19 cellular contexts compared by ENCODE assay signal in the genomic region with DNA sequence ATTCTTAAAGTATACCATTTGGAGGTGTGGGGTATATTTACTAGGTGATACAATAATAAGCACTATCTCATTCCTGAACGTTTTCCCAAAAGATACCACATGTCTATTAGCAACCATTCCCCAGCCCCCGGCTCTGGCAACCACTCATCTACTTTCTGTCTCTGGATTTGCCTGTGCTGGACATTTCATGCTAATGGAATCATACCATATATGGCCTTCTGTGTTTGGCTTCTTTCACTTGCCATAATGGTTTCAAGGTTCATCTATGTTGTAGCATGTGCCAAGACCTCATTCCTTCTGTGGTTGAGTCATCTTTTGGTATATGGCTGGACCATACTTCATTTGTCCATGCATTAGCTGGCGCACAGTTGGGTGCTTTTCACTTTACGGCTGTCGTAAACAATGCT. TPM values are rescaled to one million over a fixed set of nuclear protein-coding genes. Genes with fewer than 3 reads are reported as not detected.
A peak's percentile ranks its signal among the peaks of the same experiment; 100 is the strongest.
DNase-seq lines count a peak whose midpoint lies in the region; ATAC-seq and TF ChIP-seq lines count a peak whose summit lies in the region.
"Had no signal": no experiment of that assay in that cellular context is flagged by ENCODE, and none has a peak within 500 bp of the region (broad histone marks: within the 10 kb centered on the region; RNA-seq: fewer than 3 reads in every experiment).

No MANE protein-coding gene starts in this region.

- no peak overlapping the region for H3K27ac ChIP-seq in brain microvascular endothelial cell
- H3K27ac ChIP-seq in mesenchymal stem cell (ENCODE audit: low read length, poor library complexity, severe bottlenecking), result no peak overlapping the region
- H3K27ac ChIP-seq: neutrophil, skin epidermis, upper lobe of right lung, VCaP had no signal

- peak overlapping the region; percentile 47 for H4K8ac ChIP-seq in mesenchymal stem cell (ENCODE audit: low read length)

- CTCF ChIA-PET in activated naive CD4-positive, alpha-beta T cell treated with anti-CD3 and anti-CD28 coated beads for 36 hours (lab: Charles Lee), result interaction anchor here (0.6 to 1.2 kb wide), 2 partner anchors 13 to 153 kb away, joined by 3 to 8 read pairs; no protein-coding TSS in a partner anchor

- no peaks in the 10 kb centered on the region for H3K4me1 Mint-ChIP-seq in activated naive CD4-positive, alpha-beta T cell treated with anti-CD3 and anti-CD28 coated beads for 36 hours (ENCODE audit: low read depth)

- intact Hi-C loops in activated naive CD4-positive, alpha-beta T cell treated with anti-CD3 and anti-CD28 coated beads for 36 hours (cut with micrococcal nuclease), result no loop called here

- H3K4ac ChIP-seq in mesenchymal stem cell (ENCODE audit: low read depth in 1 of 2, low read length in 2 of 2), result no peak overlapping the region

- no peaks in the 10 kb centered on the region for H3K36me3 ChIP-seq in brain microvascular endothelial cell (replicated peaks)
- H3K36me3 ChIP-seq in mesenchymal stem cell (ENCODE audit: control insufficient read depth in 1 of 2, insufficient read depth in 2 of 2, low read depth in 1 of 2, low read length in 2 of 2), result peaks cover 6 to 26% of the 10 kb centered on the region in 2 experiments
- H3K36me3 ChIP-seq: neutrophil, upper lobe of right lung had no signal

- no peak overlapping the region for H3K18ac ChIP-seq in mesenchymal stem cell (ENCODE audit: low read depth in 1 of 2, low read length in 2 of 2)

- H2BK15ac ChIP-seq in mesenchymal stem cell (ENCODE audit: low read depth, poor library complexity, severe bottlenecking), result no peak overlapping the region

- no peak overlapping the region for H3K9ac ChIP-seq in mesenchymal stem cell (ENCODE audit: low read length)

- no peak overlapping the region for H3K27ac Mint-ChIP-seq in activated naive CD4-positive, alpha-beta T cell treated with anti-CD3 and anti-CD28 coated beads for 36 hours
- H3K27ac Mint-ChIP-seq: activated T-helper 2 cell treated with anti-CD3 and anti-CD28 coated beads, Interferon-gamma antibody, Interleukin-2, Interleukin-4, amounts not matched to agents 10 μg/mL and 5 μg/mL and 100 μg/mL, durations not matched to agents 14 hours and 24 hours and 36 hours had no signal

- in situ Hi-C loops in brain microvascular endothelial cell (cut with HindIII; ENCODE audit: low pct_ligation_motif_present, low sequenced_read_pairs), result no loop called here

- H3K9me3 Mint-ChIP-seq in activated naive CD4-positive, alpha-beta T cell treated with anti-CD3 and anti-CD28 coated beads for 36 hours, result no peaks in the 10 kb centered on the region
- H3K9me3 Mint-ChIP-seq: activated T-helper 2 cell treated with anti-CD3 and anti-CD28 coated beads, Interferon-gamma antibody, Interleukin-2, Interleukin-4, amounts not matched to agents 10 μg/mL and 5 μg/mL and 100 μg/mL, durations not matched to agents 14 hours and 24 hours and 36 hours; brain; stimulated activated naive B cell treated with anti-CD40 and anti-IgM and Interleukin-4, amounts not matched to agents 10 μg/mL and 1 μg/mL and 100 μg/mL, for 72 hours had no signal

- H3K27me3 ChIP-seq in brain microvascular endothelial cell (replicated peaks) (no peaks in the 10 kb centered on the region), mesenchymal stem cell (ENCODE audit: control insufficient read depth in 1 of 2, insufficient read depth in 1 of 2, low read length in 2 of 2) (no peaks in the 10 kb centered on the region)
- H3K27me3 ChIP-seq: neutrophil, upper lobe of right lung had no signal

- H4K91ac ChIP-seq in mesenchymal stem cell (ENCODE audit: low read length), result no peak overlapping the region

- DNase-seq in Daoy (ENCODE audit: low read depth) (peak; percentile 63), LoVo (ENCODE audit: low spot score) (peak; percentile 41), brain microvascular endothelial cell (peak; percentile 34), mesenchymal stem cell (peak; percentile 74), middle frontal gyrus (ENCODE audit: extremely low spot score, low spot score) (no peak)
- DNase-seq in stimulated activated naive CD8-positive, alpha-beta T cell treated with anti-CD3 and anti-CD28 coated beads, Interleukin-15, Interleukin-2, amounts not matched to agents 100 U/mL and 50 U/mL, for 24 hours, result no peak
- DNase-seq in activated naive CD4-positive, alpha-beta T cell treated with anti-CD3 and anti-CD28 coated beads for 36 hours, result no peak
- DNase-seq: Kasumi-1; NCI-H187; NCI-H524 treated with DMSO at 0.1 percent for 48 hours; OCI-M1; stimulated activated naive B cell treated with anti-CD40 and anti-IgM and Interleukin-4, amounts not matched to agents 10 μg/mL and 1 μg/mL and 100 μg/mL, for 72 hours; upper lobe of right lung had no signal

- no peak for TF ChIP-seq CTCF in brain microvascular endothelial cell (IDR thresholded peaks at IDR 0.05; ENCODE audit: low read depth, low read length, missing control alignments)

- H3K23ac ChIP-seq in mesenchymal stem cell (ENCODE audit: low read length in 2 of 2), result no peak overlapping the region

- H2AFZ ChIP-seq in mesenchymal stem cell (ENCODE audit: low read depth, low read length), result no peak overlapping the region

- no peaks in the 10 kb centered on the region for H3K27me3 Mint-ChIP-seq in activated naive CD4-positive, alpha-beta T cell treated with anti-CD3 and anti-CD28 coated beads for 36 hours (ENCODE audit: low read depth)
- H3K27me3 Mint-ChIP-seq: stimulated activated naive B cell treated with anti-CD40 and anti-IgM and Interleukin-4, amounts not matched to agents 10 μg/mL and 1 μg/mL and 100 μg/mL, for 72 hours had no signal

- no peaks in the 10 kb centered on the region for H3K79me1 ChIP-seq in mesenchymal stem cell (replicated peaks; ENCODE audit: low read length, poor library complexity, severe bottlenecking)

- peaks cover 9% of the 10 kb centered on the region for H3K36me3 Mint-ChIP-seq in activated naive CD4-positive, alpha-beta T cell treated with anti-CD3 and anti-CD28 coated beads for 36 hours (ENCODE audit: low read depth)

- no peak overlapping the region for H2BK12ac ChIP-seq in mesenchymal stem cell (ENCODE audit: low read length in 2 of 2)

- H3K4me3 Mint-ChIP-seq in activated naive CD4-positive, alpha-beta T cell treated with anti-CD3 and anti-CD28 coated beads for 36 hours, result no peak overlapping the region
- H3K4me3 Mint-ChIP-seq: brain; stimulated activated naive B cell treated with anti-CD40 and anti-IgM and Interleukin-4, amounts not matched to agents 10 μg/mL and 1 μg/mL and 100 μg/mL, for 72 hours had no signal

- H2BK120ac ChIP-seq in mesenchymal stem cell (ENCODE audit: low read depth, low read length), result no peak overlapping the region

- H3K4me2 ChIP-seq in mesenchymal stem cell (ENCODE audit: low read length, poor library complexity, severe bottlenecking), result no peak overlapping the region

- no peak overlapping the region for H3K14ac ChIP-seq in mesenchymal stem cell (ENCODE audit: low read length in 2 of 2)

- no peak overlapping the region for H2AK5ac ChIP-seq in mesenchymal stem cell (ENCODE audit: low read length, severe bottlenecking)

- H3K4me1 ChIP-seq in mesenchymal stem cell (ENCODE audit: control insufficient read depth, insufficient read depth, low read depth, low read length), result peaks cover 12% of the 10 kb centered on the region
- H3K4me1 ChIP-seq: upper lobe of right lung had no signal

- H3K4me3 ChIP-seq in brain microvascular endothelial cell (ENCODE audit: low read depth, low read length) (no peak overlapping the region), mesenchymal stem cell (ENCODE audit: insufficient read depth in 1 of 2, low read depth in 1 of 2, low read length in 2 of 2) (no peak overlapping the region)
- H3K4me3 ChIP-seq: skin epidermis, upper lobe of right lung had no signal

- no peak overlapping the region for H2BK5ac ChIP-seq in mesenchymal stem cell (ENCODE audit: low read depth, low read length, poor library complexity, severe bottlenecking)

- H3K9me3 ChIP-seq in mesenchymal stem cell (ENCODE audit: control insufficient read depth, low read length), result no peaks in the 10 kb centered on the region
- H3K9me3 ChIP-seq: neutrophil, upper lobe of right lung had no signal

- WGBS in mesenchymal stem cell, result 77% methylated on average over 5 of the region's 5 CpGs

- ATAC-seq in stimulated activated naive CD8-positive, alpha-beta T cell treated with anti-CD3 and anti-CD28 coated beads, Interleukin-15, Interleukin-2, amounts not matched to agents 100 U/mL and 50 U/mL, for 24 hours, result no peak
- ATAC-seq in GM18511 (IDR thresholded peaks at IDR 0.05; ENCODE audit: unreplicated experiment), result no peak
- ATAC-seq: stimulated activated naive B cell treated with anti-CD40 and anti-IgM and Interleukin-4, amounts not matched to agents 10 μg/mL and 1 μg/mL and 100 μg/mL, for 72 hours; upper lobe of right lung had no signal

RNA-seq across cellular contexts. Expression of a gene that starts 39.7 kb away (rescaled TPM):
- total RNA-seq in Daoy (2014; rRNA removed; shearing (Covaris generic)), result 10.9 and 16.1 TPM in 2 replicates
- 6.6 TPM for polyA plus RNA-seq in mesenchymal stem cell (2013, experiment 1 of 2)
- 7.8 TPM for polyA plus RNA-seq in mesenchymal stem cell (2013, experiment 2 of 2)
- 10 to 100 TPM; 15.7 to 16.6 TPM for total RNA-seq in activated naive CD4-positive, alpha-beta T cell treated with anti-CD3 and anti-CD28 coated beads for 36 hours

Comparison
In these comparisons a context has a peak if more than half of its experiments do, and no peak if none do; other contexts are left out.
1. DNase-seq: peak in Daoy (single experiment), LoVo (single experiment), brain microvascular endothelial cell (single experiment) and mesenchymal stem cell (single experiment); none in stimulated activated naive CD8-positive, alpha-beta T cell treated with anti-CD3 and anti-CD28 coated beads, Interleukin-15, Interleukin-2, amounts not matched to agents 100 U/mL and 50 U/mL, for 24 hours (single experiment), activated naive CD4-positive, alpha-beta T cell treated with anti-CD3 and anti-CD28 coated beads for 36 hours (single experiment) and middle frontal gyrus (single experiment).